8 cellular contexts compared by ENCODE assay signal in genomic region chr1:236141447-236142357, GRCh38. TPM values are rescaled to one million over a fixed set of nuclear protein-coding genes. Genes with fewer than 3 reads are reported as not detected.
DNase-seq lines count a peak whose midpoint lies in the region; ATAC-seq and TF ChIP-seq lines count a peak whose summit lies in the region.

No MANE protein-coding gene starts in this region.

- H3K36me3 ChIP-seq in neural progenitor cell, result no peaks in the 10 kb centered on the region

- peaks cover 13% of the 10 kb centered on the region for H4K20me1 ChIP-seq in neural progenitor cell (ENCODE audit: low read depth)

- peaks cover 40% of the 10 kb centered on the region for H3K27me3 Mint-ChIP-seq in neural progenitor cell (ENCODE audit: insufficient read depth, low read depth)

- peaks cover 20% of the 10 kb centered on the region for H3F3A ChIP-seq in neural progenitor cell (ENCODE audit: low read depth)

- no peaks in the 10 kb centered on the region for H3K9me3 ChIP-seq in neural progenitor cell (ENCODE audit: low read depth)

- H3K4me1 Mint-ChIP-seq in neural progenitor cell, result peaks cover 21% of the 10 kb centered on the region

- H3K79me2 ChIP-seq in neural progenitor cell (ENCODE audit: low read depth), result no peaks in the 10 kb centered on the region

- peak; percentile 88 for DNase-seq in DMS 273 (lab: John Stamatoyannopoulos, UW; ENCODE audit: unreplicated experiment)
- peak; percentile 18 for DNase-seq in NB4 (ENCODE audit: low read depth)
- peak; percentile 19 for DNase-seq in activated naive CD4-positive, alpha-beta T cell treated with Interleukin-2 at 50 U/mL for 16 hours
- DNase-seq in globus pallidus (ENCODE audit: low spot score), result peak; percentile 45
- peak; percentile 72 for DNase-seq in neural progenitor cell (ENCODE audit: low spot score)
- DNase-seq in NCI-H128 (lab: John Stamatoyannopoulos, UW; ENCODE audit: unreplicated experiment), result no peak
- no peak for DNase-seq in activated gamma-delta T cell (lab: John Stamatoyannopoulos, UW)

- no peak overlapping the region for H3K27ac Mint-ChIP-seq in neural progenitor cell

- H3K4me3 Mint-ChIP-seq in neural progenitor cell, result peak overlapping the region; percentile 90

- H3K4me1 ChIP-seq in neural progenitor cell, result peaks cover 7% of the 10 kb centered on the region

- H3K9ac ChIP-seq in neural progenitor cell, result no peak overlapping the region

- peak overlapping the region; percentile 89 for H3K4me2 ChIP-seq in neural progenitor cell

- no peaks in the 10 kb centered on the region for H3K36me3 Mint-ChIP-seq in neural progenitor cell

- no peak for TF ChIP-seq POLR2A in NB4 (IDR thresholded peaks at IDR 0.05; ENCODE audit: extremely low read depth, insufficient read length)

- H3K4me3 ChIP-seq in NB4 (ENCODE audit: low read depth, low read length) (no peak overlapping the region), neural progenitor cell (peak overlapping the region; percentile 75)

- ATAC-seq in GM19467 (IDR thresholded peaks at IDR 0.05; ENCODE audit: unreplicated experiment), result peak; percentile 3

- no peaks in the 10 kb centered on the region for H3K9me3 Mint-ChIP-seq in neural progenitor cell

- TF ChIP-seq CTCF in NB4 (IDR thresholded peaks at IDR 0.05; ENCODE audit: low read depth, low read length), result no peak
- TF ChIP-seq CTCF in neural progenitor cell (IDR thresholded peaks at IDR 0.05), result no peak

- H2AFZ ChIP-seq in neural progenitor cell (replicated peaks), result peak overlapping the region; percentile 46

- H3K27me3 ChIP-seq in neural progenitor cell, result peaks cover 84% of the 10 kb centered on the region

- H3K27ac ChIP-seq in neural progenitor cell, result no peak overlapping the region

RNA-seq across cellular contexts. Expression of gene GPR137B, which starts 0.6 kb away (rescaled TPM):
- 4.3 and 4.5 TPM in 2 replicates for total RNA-seq in neural progenitor cell (ENCODE audit: low replicate concordance)

Comparison
In these comparisons a context has a peak if more than half of its experiments do, and no peak if none do; other contexts are left out.
1. DNase-seq: peak in DMS 273 (single experiment), NB4 (single experiment), activated naive CD4-positive, alpha-beta T cell treated with Interleukin-2 at 50 U/mL for 16 hours (single experiment), globus pallidus (single experiment) and neural progenitor cell (single experiment); none in NCI-H128 (single experiment) and activated gamma-delta T cell (single experiment).